Comparison of ENCODE assay signal across 9 cellular contexts in genomic region chr12:64186789-64187188, GRCh38. TPM values are rescaled to one million over a fixed set of nuclear protein-coding genes. Genes with fewer than 3 reads are reported as not detected.
DNase-seq lines count a peak whose midpoint lies in the region; ATAC-seq and TF ChIP-seq lines count a peak whose summit lies in the region.
"Had no signal": no experiment of that assay in that cellular context is flagged by ENCODE, and none has a peak within 500 bp of the region (broad histone marks: within the 10 kb centered on the region; RNA-seq: fewer than 3 reads in every experiment).

No MANE protein-coding gene starts in this region.

- ATAC-seq in GM19023 (IDR thresholded peaks at IDR 0.05; ENCODE audit: unreplicated experiment): peak; percentile 71
- peak; percentile 70 for ATAC-seq in HG02623 (IDR thresholded peaks at IDR 0.05; ENCODE audit: unreplicated experiment)

- H3K4me1 ChIP-seq in mesenchymal stem cell (ENCODE audit: control insufficient read depth, insufficient read depth, low read depth, low read length): peaks cover 4% of the 10 kb centered on the region

- no peak overlapping the region for H4K8ac ChIP-seq in mesenchymal stem cell (ENCODE audit: low read length)

- no peak overlapping the region for H2AFZ ChIP-seq in mesenchymal stem cell (ENCODE audit: low read depth, low read length)

- H2BK120ac ChIP-seq in mesenchymal stem cell (ENCODE audit: low read depth, low read length): no peak overlapping the region

- H3K4me2 ChIP-seq in mesenchymal stem cell (ENCODE audit: low read length, poor library complexity, severe bottlenecking): no peak overlapping the region

- 18% methylated on average over 2 of the region's 2 CpGs for WGBS in mesenchymal stem cell

- H3K27me3 ChIP-seq in mesenchymal stem cell (ENCODE audit: control insufficient read depth in 1 of 2, insufficient read depth in 1 of 2, low read length in 2 of 2): no peaks in the 10 kb centered on the region
- no peaks in the 10 kb centered on the region for H3K27me3 ChIP-seq in dorsolateral prefrontal cortex

- peak overlapping the region; percentile 45 to 46 for H2BK12ac ChIP-seq in mesenchymal stem cell (ENCODE audit: low read length in 2 of 2)

- DNase-seq in M059J (ENCODE audit: low read depth): peak; percentile 65
- DNase-seq in mesenchymal stem cell: peak; percentile 22
- no peak for DNase-seq in NCI-H510A treated with DMSO at 0.1 percent for 48 hours (lab: John Stamatoyannopoulos, UW)
- no peak for DNase-seq in dorsolateral prefrontal cortex
- no peak for DNase-seq in NCI-H524 treated with DMSO at 0.1 percent for 48 hours (lab: John Stamatoyannopoulos, UW)
- DNase-seq: activated naive CD4-positive, alpha-beta T cell treated with anti-CD3 and anti-CD28 coated beads, Interleukin-2, amount 50 U/mL, for 16 hours; occipital lobe had no signal

- H3K23ac ChIP-seq in mesenchymal stem cell (ENCODE audit: low read length in 2 of 2): no peak overlapping the region

- no peaks in the 10 kb centered on the region for H3K79me1 ChIP-seq in mesenchymal stem cell (replicated peaks; ENCODE audit: low read length, poor library complexity, severe bottlenecking)

- H3K18ac ChIP-seq in mesenchymal stem cell (ENCODE audit: low read depth in 1 of 2, low read length in 2 of 2): peak overlapping the region; percentile 14 to 75

- H4K91ac ChIP-seq in mesenchymal stem cell (ENCODE audit: low read length): no peak overlapping the region

- no peaks in the 10 kb centered on the region for H3K9me3 ChIP-seq in mesenchymal stem cell (ENCODE audit: control insufficient read depth, low read length)

- H3K27ac ChIP-seq in mesenchymal stem cell (ENCODE audit: low read length, poor library complexity, severe bottlenecking) (no peak overlapping the region), dorsolateral prefrontal cortex (no peak overlapping the region)

- intact Hi-C loops in dorsolateral prefrontal cortex (cut with DNase I): no loop called here

- peak overlapping the region; percentile 65 for H3K9ac ChIP-seq in mesenchymal stem cell (ENCODE audit: low read length)

- H2BK5ac ChIP-seq in mesenchymal stem cell (ENCODE audit: low read depth, low read length, poor library complexity, severe bottlenecking): no peak overlapping the region

- H2BK15ac ChIP-seq in mesenchymal stem cell (ENCODE audit: low read depth, poor library complexity, severe bottlenecking): no peak overlapping the region

- H3K4ac ChIP-seq in mesenchymal stem cell (ENCODE audit: low read depth in 1 of 2, low read length in 2 of 2): peak overlapping the region in 1 of 2 experiments; percentile 65

- H2AK5ac ChIP-seq in mesenchymal stem cell (ENCODE audit: low read length, severe bottlenecking): no peak overlapping the region

- no peak for TF ChIP-seq CTCF in dorsolateral prefrontal cortex (IDR thresholded peaks at IDR 0.05 in 54 of 56, conservative IDR thresholded peaks at IDR 0.05 in 2 of 56; ENCODE audit: low read depth in 1 of 56, partially characterized antibody in 56 of 56)

- no peaks in the 10 kb centered on the region for H3K36me3 ChIP-seq in mesenchymal stem cell (ENCODE audit: control insufficient read depth in 1 of 2, insufficient read depth in 2 of 2, low read depth in 1 of 2, low read length in 2 of 2)

- H3K4me3 ChIP-seq in mesenchymal stem cell (ENCODE audit: insufficient read depth in 1 of 2, low read depth in 1 of 2, low read length in 2 of 2) (no peak overlapping the region), dorsolateral prefrontal cortex (no peak overlapping the region)

- no peak overlapping the region for H3K14ac ChIP-seq in mesenchymal stem cell (ENCODE audit: low read length in 2 of 2)

RNA-seq across cellular contexts. Expression of gene KICS2, which starts 35.3 kb away (rescaled TPM):
- 4.3 and 4.8 TPM in 2 replicates for total RNA-seq in M059J (2014; rRNA removed; shearing (Covaris generic))
- 1.7 TPM for polyA plus RNA-seq in mesenchymal stem cell (2013, experiment 1 of 2)
- 1.8 TPM for polyA plus RNA-seq in mesenchymal stem cell (2013, experiment 2 of 2)
- total RNA-seq in dorsolateral prefrontal cortex: 10 to 100 TPM in 118 of 120 experiments, 1 to 10 TPM in 2; 9.5 to 27.3 (median 14.3) TPM

Comparison
In these comparisons a context has a peak if more than half of its experiments do, and no peak if none do; other contexts are left out.
1. DNase-seq: peak in M059J (single experiment) and mesenchymal stem cell (single experiment); none in NCI-H510A treated with DMSO at 0.1 percent for 48 hours (single experiment), dorsolateral prefrontal cortex (0 of 10) and NCI-H524 treated with DMSO at 0.1 percent for 48 hours (single experiment).